ENCODE assay signal across 1 cellular context in genomic region chr11:93861808-93862207, GRCh38.
TF ChIP-seq lines count a peak whose summit lies in the region.

No MANE protein-coding gene starts in this region.

TF ChIP-seq in K562, 482 proteins besides CTCF, POLR2A, EP300 and RAD21 (continued from another document and continues in another):
- TF ChIP-seq ZBTB40 (IDR thresholded peaks at IDR 0.05): no peak
- TF ChIP-seq ZBTB40 (CRISPR knock-in tag; IDR thresholded peaks at IDR 0.05): no peak
- no peak for TF ChIP-seq ZNF445 (CRISPR knock-in tag; IDR thresholded peaks at IDR 0.05; ENCODE audit: low read depth)
- TF ChIP-seq STAG1 (CRISPR knock-in tag; IDR thresholded peaks at IDR 0.05; ENCODE audit: borderline replicate concordance): no peak
- TF ChIP-seq ZBTB11 (CRISPR knock-in tag; IDR thresholded peaks at IDR 0.05): peak in 1 of 3 experiments; percentile 70; a peak in 2 of 6 replicates
- no peak for TF ChIP-seq SIRT6 (IDR thresholded peaks at IDR 0.05; ENCODE audit: low read depth, low read length)
- no peak for TF ChIP-seq ZNF316 (IDR thresholded peaks at IDR 0.05)
- no peak for TF ChIP-seq RNF2 (IDR thresholded peaks at IDR 0.05)
- TF ChIP-seq ARID1B (IDR thresholded peaks at IDR 0.05): peak; percentile 32; the same call in 1 of the 2 replicates
- TF ChIP-seq MEF2D (tag; conservative IDR thresholded peaks at IDR 0.05; ENCODE audit: low read depth): no peak
- no peak for TF ChIP-seq PREB (CRISPR knock-in tag; IDR thresholded peaks at IDR 0.05)
- 0 out of 4 replicates have a peak, but pooled peaks have one; percentile 11 to 29 for TF ChIP-seq TRIM24 (IDR thresholded peaks at IDR 0.05)
- no peak for TF ChIP-seq JUN (IDR thresholded peaks at IDR 0.05; ENCODE audit: borderline replicate concordance, low read depth, low read length)
- no peak for TF ChIP-seq JUN (CRISPR knock-in tag; IDR thresholded peaks at IDR 0.05; ENCODE audit: borderline replicate concordance)
- TF ChIP-seq BRF1 (IDR thresholded peaks at IDR 0.05; ENCODE audit: borderline replicate concordance, extremely low read depth, insufficient read length): no peak
- TF ChIP-seq CREB3L1 (IDR thresholded peaks at IDR 0.05; ENCODE audit: borderline replicate concordance, low read depth): no peak
- TF ChIP-seq IFI16 (CRISPR knock-in tag; IDR thresholded peaks at IDR 0.05): no peak
- TF ChIP-seq RREB1 (CRISPR knock-in tag; IDR thresholded peaks at IDR 0.05): peak; percentile 95
- no peak for TF ChIP-seq GATA2 (CRISPR knock-in tag; IDR thresholded peaks at IDR 0.05)
- no peak for TF ChIP-seq TBL1XR1 (IDR thresholded peaks at IDR 0.05; ENCODE audit: low read length in 2 of 2)
- TF ChIP-seq HDGF (IDR thresholded peaks at IDR 0.05): no peak
- no peak for TF ChIP-seq TAF1 (IDR thresholded peaks at IDR 0.05; ENCODE audit: control insufficient read depth, extremely low read depth, insufficient read depth, low read length, severe bottlenecking)
- TF ChIP-seq ZC3H4 (CRISPR knock-in tag; IDR thresholded peaks at IDR 0.05; ENCODE audit: borderline replicate concordance): no peak
- TF ChIP-seq FOXJ3 (CRISPR knock-in tag; IDR thresholded peaks at IDR 0.05): no peak
- no peak for TF ChIP-seq ZBTB34 (CRISPR knock-in tag; IDR thresholded peaks at IDR 0.05)
- TF ChIP-seq NKRF (IDR thresholded peaks at IDR 0.05; ENCODE audit: borderline replicate concordance): no peak
- TF ChIP-seq GTF2A2 (tag; IDR thresholded peaks at IDR 0.05): no peak
- no peak for TF ChIP-seq PURB (CRISPR knock-in tag; IDR thresholded peaks at IDR 0.05; ENCODE audit: low read depth)
- no peak for TF ChIP-seq HNRNPK (IDR thresholded peaks at IDR 0.05; ENCODE audit: low read depth, low read length, poor library complexity, severe bottlenecking)
- no peak for TF ChIP-seq SAP30 (IDR thresholded peaks at IDR 0.05; ENCODE audit: borderline replicate concordance, insufficient read depth, low read depth, low read length, poor library complexity, severe bottlenecking)
- no peak for TF ChIP-seq ZSCAN29 (IDR thresholded peaks at IDR 0.05)
- no peak for TF ChIP-seq FIP1L1 (IDR thresholded peaks at IDR 0.05; ENCODE audit: low read depth, low read length, poor library complexity, severe bottlenecking)
- no peak for TF ChIP-seq MTF1 (CRISPR knock-in tag; IDR thresholded peaks at IDR 0.05; ENCODE audit: borderline replicate concordance)
- TF ChIP-seq ZNF140 (CRISPR knock-in tag; IDR thresholded peaks at IDR 0.05): no peak
- TF ChIP-seq ZC3H8 (IDR thresholded peaks at IDR 0.05): no peak
